10 cellular contexts compared by ENCODE assay signal in genomic region chr22:24207264-24208011, GRCh38. TPM values are rescaled to one million over a fixed set of nuclear protein-coding genes. Genes with fewer than 3 reads are reported as not detected.
DNase-seq lines count a peak whose midpoint lies in the region; ATAC-seq and TF ChIP-seq lines count a peak whose summit lies in the region.
"Had no signal": no experiment of that assay in that cellular context is flagged by ENCODE, and none has a peak within 500 bp of the region (broad histone marks: within the 10 kb centered on the region; RNA-seq: fewer than 3 reads in every experiment).

No MANE protein-coding gene starts in this region.

- peaks cover 36% of the 10 kb centered on the region for H3K4me1 Mint-ChIP-seq in activated naive CD4-positive, alpha-beta T cell treated with anti-CD3 and anti-CD28 coated beads, Interleukin-2, amount 10 ng/mL, durations not matched to agents 7 days and 5 days

- peak overlapping the region; percentile 13 for H3K4me3 Mint-ChIP-seq in activated naive CD4-positive, alpha-beta T cell treated with anti-CD3 and anti-CD28 coated beads, Interleukin-2, amount 10 ng/mL, durations not matched to agents 7 days and 5 days

- no peaks in the 10 kb centered on the region for H3K36me3 ChIP-seq in breast epithelium
- H3K36me3 ChIP-seq in mucosa of stomach (ENCODE audit: control insufficient read depth, insufficient read depth, low read length): no peaks in the 10 kb centered on the region
- H3K36me3 ChIP-seq in uterus: no peaks in the 10 kb centered on the region
- H3K36me3 ChIP-seq: BE2C had no signal

- DNase-seq in activated naive CD4-positive, alpha-beta T cell treated with anti-CD3 and anti-CD28 coated beads, Interleukin-2, amount 10 ng/mL, durations not matched to agents 7 days and 5 days: no peak
- no peak for DNase-seq in activated naive CD4-positive, alpha-beta T cell treated with anti-CD3 and anti-CD28 coated beads, Interleukin-2, amount 50 U/mL, for 72 hours (ENCODE audit: low spot score in 2 of 2)
- DNase-seq in breast epithelium (ENCODE audit: low spot score in 2 of 2) (no peak), uterus (no peak)
- DNase-seq in activated naive CD4-positive, alpha-beta T cell treated with Interleukin-2 at 50 U/mL for 16 hours: no peak
- DNase-seq: BE2C; effector CD8-positive, alpha-beta T cell had no signal

- H3K9me3 Mint-ChIP-seq in activated naive CD4-positive, alpha-beta T cell treated with anti-CD3 and anti-CD28 coated beads, Interleukin-2, amount 10 ng/mL, durations not matched to agents 7 days and 5 days: no peaks in the 10 kb centered on the region
- H3K9me3 Mint-ChIP-seq in activated naive CD4-positive, alpha-beta T cell treated with anti-CD3 and anti-CD28 coated beads, Interleukin-2, amount 50 U/mL, for 72 hours: no peaks in the 10 kb centered on the region

- H3K9ac ChIP-seq in mucosa of stomach (ENCODE audit: low read length): peak overlapping the region; percentile 42

- H3K27me3 ChIP-seq in breast epithelium (no peaks in the 10 kb centered on the region), mucosa of stomach (ENCODE audit: control insufficient read depth, insufficient read depth, low read length) (no peaks in the 10 kb centered on the region), uterus (no peaks in the 10 kb centered on the region)
- H3K27me3 ChIP-seq: BE2C had no signal

- ATAC-seq in activated naive CD4-positive, alpha-beta T cell treated with anti-CD3 and anti-CD28 coated beads, Interleukin-2, amount 50 U/mL, for 72 hours: no peak
- ATAC-seq in HG03196 (IDR thresholded peaks at IDR 0.05; ENCODE audit: unreplicated experiment) (no peak), HG02970 (IDR thresholded peaks at IDR 0.05; ENCODE audit: low FRiP score, unreplicated experiment) (no peak)

- H3K4me3 ChIP-seq in breast epithelium (no peak overlapping the region), mucosa of stomach (ENCODE audit: low read length) (no peak overlapping the region), uterus (no peak overlapping the region)

- no peak for TF ChIP-seq POLR2A in breast epithelium (IDR thresholded peaks at IDR 0.05)
- TF ChIP-seq POLR2A in uterus (IDR thresholded peaks at IDR 0.05): no peak

- intact Hi-C loops in breast epithelium (cut with DNase I; ENCODE audit: low total_unique reads) (no loop called here), uterus (cut with DNase I; ENCODE audit: low total_unique reads) (no loop called here)

- H3K27ac ChIP-seq in breast epithelium (peak overlapping the region; percentile 81 to 93), uterus (peak overlapping the region; percentile 85)

- H3K9me3 ChIP-seq in breast epithelium (no peaks in the 10 kb centered on the region), mucosa of stomach (ENCODE audit: control insufficient read depth, low read length) (no peaks in the 10 kb centered on the region), uterus (no peaks in the 10 kb centered on the region)

- H3K36me3 Mint-ChIP-seq in activated naive CD4-positive, alpha-beta T cell treated with anti-CD3 and anti-CD28 coated beads, Interleukin-2, amount 10 ng/mL, durations not matched to agents 7 days and 5 days: no peaks in the 10 kb centered on the region
- H3K36me3 Mint-ChIP-seq in activated naive CD4-positive, alpha-beta T cell treated with anti-CD3 and anti-CD28 coated beads, Interleukin-2, amount 50 U/mL, for 72 hours: no peaks in the 10 kb centered on the region

- peak overlapping the region; percentile 90 for H3K27ac Mint-ChIP-seq in activated naive CD4-positive, alpha-beta T cell treated with anti-CD3 and anti-CD28 coated beads, Interleukin-2, amount 10 ng/mL, durations not matched to agents 7 days and 5 days
- peak overlapping the region in 1 of 2 donors; percentile 67 for H3K27ac Mint-ChIP-seq in activated naive CD4-positive, alpha-beta T cell treated with anti-CD3 and anti-CD28 coated beads, Interleukin-2, amount 50 U/mL, for 72 hours

- H3K4me1 ChIP-seq in breast epithelium: no peaks in the 10 kb centered on the region
- H3K4me1 ChIP-seq in mucosa of stomach (ENCODE audit: control insufficient read depth, insufficient read depth, low read length): peaks cover 14% of the 10 kb centered on the region
- peaks cover 0 to 11% of the 10 kb centered on the region in 2 donors for H3K4me1 ChIP-seq in uterus
- H3K4me1 ChIP-seq: BE2C had no signal

- H3K27me3 Mint-ChIP-seq in activated naive CD4-positive, alpha-beta T cell treated with anti-CD3 and anti-CD28 coated beads, Interleukin-2, amount 10 ng/mL, durations not matched to agents 7 days and 5 days: peaks cover 25% of the 10 kb centered on the region

- TF ChIP-seq CTCF in breast epithelium (IDR thresholded peaks at IDR 0.05) (no peak), uterus (IDR thresholded peaks at IDR 0.05) (no peak)

- CTCF ChIA-PET in activated naive CD4-positive, alpha-beta T cell treated with anti-CD3 and anti-CD28 coated beads, Interleukin-2, amount 10 ng/mL, durations not matched to agents 7 days and 5 days (lab: Charles Lee): interaction anchor here (0.6 to 1.4 kb wide), 4 partner anchors 9 to 179 kb away, joined by 3 read pairs; no protein-coding TSS in a partner anchor

RNA-seq across cellular contexts. Expression of gene SUSD2, which starts 26.2 kb away (rescaled TPM):
- total RNA-seq in activated naive CD4-positive, alpha-beta T cell treated with anti-CD3 and anti-CD28 coated beads, Interleukin-2, amount 50 U/mL, for 72 hours: 1 to 10 TPM in 1 of 2 donors, under 1 TPM in 1; 0.20 to 1.6 TPM
- total RNA-seq in breast epithelium (1 to 10 TPM in 2 of 3 donors, under 1 TPM in 1; 0.80 to 7.9 (median 5.6) TPM), uterus (10 to 100 TPM in 1 of 4 donors, 1 to 10 TPM in 2, under 1 TPM in 1; 0.88 to 17.6 (median 2.8) TPM)

RNA-seq across cellular contexts. Expression of gene GGT5, which starts 37.4 kb away (rescaled TPM):
- total RNA-seq in activated naive CD4-positive, alpha-beta T cell treated with anti-CD3 and anti-CD28 coated beads, Interleukin-2, amount 50 U/mL, for 72 hours: under 1 TPM; 0.14 to 0.54 TPM
- total RNA-seq in breast epithelium: 100 to 1,000 TPM in 1 of 3 donors, 10 to 100 TPM in 2; 27.1 to 114 (median 61.0) TPM
- total RNA-seq in uterus: 10 to 100 TPM in 3 of 4 donors, 1 to 10 TPM in 1; 4.1 to 95.9 (median 54.9) TPM
